10 cellular contexts compared by ENCODE assay signal in the genomic region with DNA sequence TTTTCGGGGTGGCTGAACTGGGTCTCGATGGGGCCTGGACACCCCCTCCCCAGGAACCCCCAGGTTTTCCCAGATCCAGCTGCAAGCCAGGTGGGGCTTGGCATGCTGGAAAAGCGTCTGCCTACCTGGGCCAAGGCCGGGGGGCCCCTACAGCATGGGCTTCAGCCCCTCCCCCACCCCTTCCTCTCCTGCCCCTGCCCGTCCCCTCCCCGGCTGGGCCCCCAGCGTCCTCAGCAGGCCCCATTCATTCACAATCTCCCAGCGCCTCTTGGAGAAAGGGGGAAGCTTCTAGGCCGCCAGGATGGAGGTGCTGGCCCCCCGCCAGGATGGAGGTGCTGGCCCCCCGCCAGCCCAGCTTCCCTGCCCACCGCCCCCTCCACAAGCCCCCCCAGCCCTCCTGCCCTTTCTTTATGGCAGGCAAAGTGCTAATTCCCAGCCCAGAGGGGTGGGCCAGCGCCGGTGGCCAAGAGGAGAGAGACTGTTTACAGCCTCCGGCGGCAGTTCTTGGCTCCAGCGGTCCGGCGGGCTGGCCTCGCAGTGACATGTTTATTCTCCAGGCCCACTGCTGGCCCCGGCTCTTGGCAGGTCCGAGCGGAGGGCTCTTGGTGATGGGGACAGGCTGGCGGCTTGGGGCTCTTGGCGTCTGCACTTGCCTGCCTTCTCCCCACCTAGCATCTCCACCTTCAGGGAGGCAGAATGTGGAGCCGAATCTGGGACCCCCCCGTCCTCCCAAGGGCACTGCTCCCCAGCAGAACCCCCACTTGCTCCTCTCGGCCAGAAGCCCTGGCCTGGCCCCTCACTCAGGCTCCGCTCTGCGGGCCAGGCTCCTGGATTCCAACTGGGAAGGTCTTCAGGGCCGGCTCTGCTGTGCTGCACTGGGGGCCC.
A peak's percentile ranks its signal among the peaks of the same experiment; 100 is the strongest.
DNase-seq lines count a peak whose midpoint lies in the region; ATAC-seq, FAIRE-seq and TF ChIP-seq lines count a peak whose summit lies in the region.
"Had no signal": no experiment of that assay in that cellular context is flagged by ENCODE, and none has a peak within 500 bp of the region (broad histone marks: within the 10 kb centered on the region; RNA-seq: fewer than 3 reads in every experiment).

No MANE protein-coding gene starts in this region.

- FAIRE-seq in kidney (lab: Jason Lieb, UNC): no peak
- FAIRE-seq: RCC 7860 had no signal

- no peak overlapping the region for H2AFZ ChIP-seq in smooth muscle cell (ENCODE audit: low read depth)

- peak overlapping the region; percentile 74 for H3K4me2 ChIP-seq in smooth muscle cell

- peaks cover 19% of the 10 kb centered on the region for H4K20me1 ChIP-seq in smooth muscle cell (ENCODE audit: low read depth)

- 38% methylated on average over 23 of the region's 31 CpGs for WGBS in smooth muscle cell (ENCODE audit: low lambda C conversion rate)

- H3K27me3 ChIP-seq in MG63 (no peaks in the 10 kb centered on the region), smooth muscle cell (ENCODE audit: low read depth) (no peaks in the 10 kb centered on the region)

- H3K9ac ChIP-seq in kidney (ENCODE audit: low read length in 2 of 2) (no peak overlapping the region), smooth muscle cell (ENCODE audit: low read depth) (no peak overlapping the region)

- H3K9me3 ChIP-seq in MG63 (0 out of 2 replicates have a peak, but pooled peaks cover 2% of the 10 kb centered on the region), kidney (ENCODE audit: control insufficient read depth in 1 of 2, low read length in 2 of 2) (no peaks in the 10 kb centered on the region), smooth muscle cell (replicated peaks; ENCODE audit: low read depth) (no peaks in the 10 kb centered on the region)

- intact Hi-C loops in kidney (cut with DNase I): no loop called here

- H3K27ac ChIP-seq in kidney (ENCODE audit: low read depth in 2 of 2, low read length in 2 of 2): no peak overlapping the region
- peak overlapping the region; percentile 9 for H3K27ac ChIP-seq in smooth muscle cell (ENCODE audit: low read depth)

- DNase-seq in MG63 (peak; percentile 45), cerebellum (ENCODE audit: low spot score) (peak; percentile 80), kidney (peak; percentile 92), smooth muscle cell (lab: John Stamatoyannopoulos, UW; ENCODE audit: unreplicated experiment) (no peak), AG20443 (ENCODE audit: low spot score) (no peak), glomerular visceral epithelial cell (ENCODE audit: extremely low spot score) (no peak), amniotic stem cell (lab: John Stamatoyannopoulos, UW) (no peak)
- DNase-seq: activated CD4-positive, alpha-beta T cell treated with anti-CD3 and anti-CD28 coated beads, Interleukin-2, amount 50 U/mL, for 48 hours had no signal

- TF ChIP-seq CTCF in kidney (IDR thresholded peaks at IDR 0.05; ENCODE audit: borderline replicate concordance, extremely low read depth, insufficient read depth) (no peak), smooth muscle cell (IDR thresholded peaks at IDR 0.05; ENCODE audit: borderline replicate concordance, insufficient read depth, poor library complexity, severe bottlenecking) (no peak)

- peaks cover 5% of the 10 kb centered on the region for H3K79me2 ChIP-seq in smooth muscle cell (ENCODE audit: low read depth)

- H3K36me3 ChIP-seq in MG63: 0 out of 2 replicates have a peak, but pooled peaks cover 4% of the 10 kb centered on the region
- no peaks in the 10 kb centered on the region for H3K36me3 ChIP-seq in kidney (ENCODE audit: control insufficient read depth in 1 of 2, insufficient read depth in 2 of 2, low read length in 2 of 2)
- no peaks in the 10 kb centered on the region for H3K36me3 ChIP-seq in smooth muscle cell (ENCODE audit: low read depth)

- no peak overlapping the region for H3K4me3 ChIP-seq in MG63
- H3K4me3 ChIP-seq in kidney (ENCODE audit: low read length in 2 of 2): no peak overlapping the region
- no peak overlapping the region for H3K4me3 ChIP-seq in smooth muscle cell

- no peak for ATAC-seq in GM21619 (IDR thresholded peaks at IDR 0.05; ENCODE audit: unreplicated experiment)

- H3K4me1 ChIP-seq in kidney (ENCODE audit: control insufficient read depth in 1 of 2, insufficient read depth in 1 of 2, low read depth in 1 of 2, low read length in 2 of 2) (peaks cover 11 to 28% of the 10 kb centered on the region in 2 donors), smooth muscle cell (ENCODE audit: low read depth) (peaks cover 41% of the 10 kb centered on the region)

- H3F3A ChIP-seq in smooth muscle cell (ENCODE audit: low read depth): peaks cover 24% of the 10 kb centered on the region

Comparison
In these comparisons a context has a peak if more than half of its experiments do, and no peak if none do; other contexts are left out.
1. DNase-seq: peak in MG63 (single experiment), cerebellum (single experiment) and kidney (single experiment); none in smooth muscle cell (single experiment), AG20443 (single experiment), glomerular visceral epithelial cell (single experiment) and amniotic stem cell (single experiment).